Comparison of ENCODE assay signal across 1 cellular context in the genomic region with DNA sequence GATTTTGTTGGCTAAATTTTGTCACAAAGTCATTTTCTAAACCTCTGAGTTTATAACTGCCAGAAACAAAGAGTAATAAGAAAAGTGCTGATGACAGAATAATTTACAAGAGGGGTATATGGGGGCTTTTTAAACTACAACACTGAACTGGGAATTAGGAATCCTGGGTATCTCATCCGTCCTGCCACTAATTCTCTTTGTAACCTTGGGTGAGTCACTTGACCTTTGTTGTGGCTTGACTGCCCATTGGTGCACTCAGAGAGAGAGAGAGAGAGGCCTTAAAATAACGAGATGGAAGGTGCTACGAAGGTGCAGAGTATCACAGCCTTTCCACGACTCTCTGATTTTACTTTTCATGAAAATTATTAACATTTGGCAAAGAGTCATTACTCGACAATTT.
TF ChIP-seq lines count a peak whose summit lies in the region.

No MANE protein-coding gene starts in this region.

TF ChIP-seq in IMR-90, 13 proteins besides CTCF, POLR2A, EP300 and RAD21:
- TF ChIP-seq, protein P1, sequence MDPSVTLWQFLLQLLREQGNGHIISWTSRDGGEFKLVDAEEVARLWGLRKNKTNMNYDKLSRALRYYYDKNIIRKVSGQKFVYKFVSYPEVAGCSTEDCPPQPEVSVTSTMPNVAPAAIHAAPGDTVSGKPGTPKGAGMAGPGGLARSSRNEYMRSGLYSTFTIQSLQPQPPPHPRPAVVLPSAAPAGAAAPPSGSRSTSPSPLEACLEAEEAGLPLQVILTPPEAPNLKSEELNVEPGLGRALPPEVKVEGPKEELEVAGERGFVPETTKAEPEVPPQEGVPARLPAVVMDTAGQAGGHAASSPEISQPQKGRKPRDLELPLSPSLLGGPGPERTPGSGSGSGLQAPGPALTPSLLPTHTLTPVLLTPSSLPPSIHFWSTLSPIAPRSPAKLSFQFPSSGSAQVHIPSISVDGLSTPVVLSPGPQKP (IDR thresholded peaks at IDR 0.05; ENCODE audit: borderline replicate concordance, low read depth, low read length), result no peak
- TF ChIP-seq MAFK (IDR thresholded peaks at IDR 0.05; ENCODE audit: low read depth, low read length) (peak; percentile 13; the same call in 1 of the 2 replicates), FOS (IDR thresholded peaks at IDR 0.05; ENCODE audit: low read depth, low read length) (no peak), RFX5 (IDR thresholded peaks at IDR 0.05; ENCODE audit: low read depth, low read length) (no peak)
TF ChIP-seq in IMR-90: peak in this region for 1.
